ENCODE assay signal across 1 cellular context in genomic region chr4:184126800-184127199, GRCh38.
TF ChIP-seq lines count a peak whose summit lies in the region.

No MANE protein-coding gene starts in this region.

TF ChIP-seq in HEK293, 187 proteins besides CTCF, POLR2A, EP300 and RAD21 (continued from another document):
- TF ChIP-seq, protein P1, sequence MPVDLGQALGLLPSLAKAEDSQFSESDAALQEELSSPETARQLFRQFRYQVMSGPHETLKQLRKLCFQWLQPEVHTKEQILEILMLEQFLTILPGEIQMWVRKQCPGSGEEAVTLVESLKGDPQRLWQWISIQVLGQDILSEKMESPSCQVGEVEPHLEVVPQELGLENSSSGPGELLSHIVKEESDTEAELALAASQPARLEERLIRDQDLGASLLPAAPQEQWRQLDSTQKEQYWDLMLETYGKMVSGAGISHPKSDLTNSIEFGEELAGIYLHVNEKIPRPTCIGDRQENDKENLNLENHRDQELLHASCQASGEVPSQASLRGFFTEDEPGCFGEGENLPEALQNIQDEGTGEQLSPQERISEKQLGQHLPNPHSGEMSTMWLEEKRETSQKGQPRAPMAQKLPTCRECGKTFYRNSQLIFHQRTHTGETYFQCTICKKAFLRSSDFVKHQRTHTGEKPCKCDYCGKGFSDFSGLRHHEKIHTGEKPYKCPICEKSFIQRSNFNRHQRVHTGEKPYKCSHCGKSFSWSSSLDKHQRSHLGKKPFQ (tag by site-specific recombination; IDR thresholded peaks at IDR 0.05) = no peak
- TF ChIP-seq BCL11B (tag by site-specific recombination; IDR thresholded peaks at IDR 0.05; ENCODE audit: low read depth) (no peak), ZNF677 (tag by site-specific recombination; IDR thresholded peaks at IDR 0.05) (no peak), ZNF416 (tag by site-specific recombination; IDR thresholded peaks at IDR 0.05) (no peak), ZNF146 (tag by site-specific recombination; IDR thresholded peaks at IDR 0.05) (no peak), ZNF571 (tag by site-specific recombination; IDR thresholded peaks at IDR 0.05) (no peak), ZNF121 (tag by site-specific recombination; IDR thresholded peaks at IDR 0.05) (no peak), ZNF133 (tag by site-specific recombination; IDR thresholded peaks at IDR 0.05) (peak; percentile 67; the same call in 1 of the 2 replicates), HOXC10 (CRISPR knock-in tag; IDR thresholded peaks at IDR 0.05) (no peak), KLF10 (tag by site-specific recombination; IDR thresholded peaks at IDR 0.05) (no peak), ZNF302 (tag by site-specific recombination; IDR thresholded peaks at IDR 0.05; ENCODE audit: low read depth) (no peak)
- TF ChIP-seq, protein P2, sequence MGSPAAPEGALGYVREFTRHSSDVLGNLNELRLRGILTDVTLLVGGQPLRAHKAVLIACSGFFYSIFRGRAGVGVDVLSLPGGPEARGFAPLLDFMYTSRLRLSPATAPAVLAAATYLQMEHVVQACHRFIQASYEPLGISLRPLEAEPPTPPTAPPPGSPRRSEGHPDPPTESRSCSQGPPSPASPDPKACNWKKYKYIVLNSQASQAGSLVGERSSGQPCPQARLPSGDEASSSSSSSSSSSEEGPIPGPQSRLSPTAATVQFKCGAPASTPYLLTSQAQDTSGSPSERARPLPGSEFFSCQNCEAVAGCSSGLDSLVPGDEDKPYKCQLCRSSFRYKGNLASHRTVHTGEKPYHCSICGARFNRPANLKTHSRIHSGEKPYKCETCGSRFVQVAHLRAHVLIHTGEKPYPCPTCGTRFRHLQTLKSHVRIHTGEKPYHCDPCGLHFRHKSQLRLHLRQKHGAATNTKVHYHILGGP (tag by site-specific recombination; IDR thresholded peaks at IDR 0.05) = no peak
- TF ChIP-seq, protein P3, sequence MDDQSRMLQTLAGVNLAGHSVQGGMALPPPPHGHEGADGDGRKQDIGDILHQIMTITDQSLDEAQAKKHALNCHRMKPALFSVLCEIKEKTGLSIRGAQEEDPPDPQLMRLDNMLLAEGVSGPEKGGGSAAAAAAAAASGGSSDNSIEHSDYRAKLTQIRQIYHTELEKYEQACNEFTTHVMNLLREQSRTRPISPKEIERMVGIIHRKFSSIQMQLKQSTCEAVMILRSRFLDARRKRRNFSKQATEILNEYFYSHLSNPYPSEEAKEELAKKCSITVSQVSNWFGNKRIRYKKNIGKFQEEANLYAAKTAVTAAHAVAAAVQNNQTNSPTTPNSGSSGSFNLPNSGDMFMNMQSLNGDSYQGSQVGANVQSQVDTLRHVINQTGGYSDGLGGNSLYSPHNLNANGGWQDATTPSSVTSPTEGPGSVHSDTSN (CRISPR knock-in tag; IDR thresholded peaks at IDR 0.05) = no peak
- TF ChIP-seq, protein P4, sequence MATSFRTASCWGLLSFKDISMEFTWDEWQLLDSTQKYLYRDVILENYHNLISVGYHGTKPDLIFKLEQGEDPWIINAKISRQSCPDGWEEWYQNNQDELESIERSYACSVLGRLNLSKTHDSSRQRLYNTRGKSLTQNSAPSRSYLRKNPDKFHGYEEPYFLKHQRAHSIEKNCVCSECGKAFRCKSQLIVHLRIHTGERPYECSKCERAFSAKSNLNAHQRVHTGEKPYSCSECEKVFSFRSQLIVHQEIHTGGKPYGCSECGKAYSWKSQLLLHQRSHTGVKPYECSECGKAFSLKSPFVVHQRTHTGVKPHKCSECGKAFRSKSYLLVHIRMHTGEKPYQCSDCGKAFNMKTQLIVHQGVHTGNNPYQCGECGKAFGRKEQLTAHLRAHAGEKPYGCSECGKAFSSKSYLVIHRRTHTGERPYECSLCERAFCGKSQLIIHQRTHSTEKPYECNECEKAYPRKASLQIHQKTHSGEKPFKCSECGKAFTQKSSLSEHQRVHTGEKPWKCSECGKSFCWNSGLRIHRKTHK (tag by site-specific recombination; IDR thresholded peaks at IDR 0.05) = peak; percentile 62; the same call in 1 of the 2 replicates
- TF ChIP-seq, protein P5, sequence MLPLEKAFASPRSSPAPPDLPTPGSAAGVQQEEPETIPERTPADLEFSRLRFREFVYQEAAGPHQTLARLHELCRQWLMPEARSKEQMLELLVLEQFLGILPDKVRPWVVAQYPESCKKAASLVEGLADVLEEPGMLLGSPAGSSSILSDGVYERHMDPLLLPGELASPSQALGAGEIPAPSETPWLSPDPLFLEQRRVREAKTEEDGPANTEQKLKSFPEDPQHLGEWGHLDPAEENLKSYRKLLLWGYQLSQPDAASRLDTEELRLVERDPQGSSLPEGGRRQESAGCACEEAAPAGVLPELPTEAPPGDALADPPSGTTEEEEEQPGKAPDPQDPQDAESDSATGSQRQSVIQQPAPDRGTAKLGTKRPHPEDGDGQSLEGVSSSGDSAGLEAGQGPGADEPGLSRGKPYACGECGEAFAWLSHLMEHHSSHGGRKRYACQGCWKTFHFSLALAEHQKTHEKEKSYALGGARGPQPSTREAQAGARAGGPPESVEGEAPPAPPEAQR (tag by site-specific recombination; IDR thresholded peaks at IDR 0.05) = no peak
